ENCODE assay signal across 1 cellular context in the genomic region with DNA sequence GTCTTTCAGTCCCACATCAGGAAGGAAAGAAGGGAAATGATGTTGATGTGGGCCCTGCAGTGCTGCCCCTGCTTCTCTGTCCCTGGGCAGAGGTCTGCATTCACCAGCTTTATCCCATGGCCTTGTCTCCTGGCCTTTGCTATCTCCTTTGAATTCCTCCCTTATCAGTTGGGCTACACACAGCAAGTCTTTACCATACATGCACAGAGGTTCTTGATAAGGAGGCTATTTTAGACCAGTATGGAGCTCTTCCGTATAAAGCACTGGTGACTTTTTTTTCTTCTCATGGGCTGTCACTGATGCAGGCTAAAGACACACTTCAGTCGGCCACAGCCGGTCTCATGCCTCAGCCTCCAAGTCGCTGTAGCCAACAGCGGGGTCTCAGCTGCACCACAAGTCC.
A peak's percentile ranks its signal among the peaks of the same experiment; 100 is the strongest.
TF ChIP-seq lines count a peak whose summit lies in the region.

No MANE protein-coding gene starts in this region.

TF ChIP-seq in K562, 482 proteins besides CTCF, POLR2A, EP300 and RAD21 (continues in another document):
- TF ChIP-seq BRCA1 (IDR thresholded peaks at IDR 0.05) (no peak), BRCA1 (CRISPR knock-in tag; IDR thresholded peaks at IDR 0.05) (no peak), ZFX (CRISPR knock-in tag; IDR thresholded peaks at IDR 0.05) (no peak), KDM1A (IDR thresholded peaks at IDR 0.05) (peak; percentile 79 to 81), DPF2 (IDR thresholded peaks at IDR 0.05) (peak; percentile 89), TRIM24 (IDR thresholded peaks at IDR 0.05) (peak; percentile 53 to 74; a peak in 2 of 4 replicates), ETV1 (tag; conservative IDR thresholded peaks at IDR 0.05; ENCODE audit: low read depth) (no peak), KLF6 (CRISPR knock-in tag; IDR thresholded peaks at IDR 0.05; ENCODE audit: borderline replicate concordance) (no peak), DNMT1 (IDR thresholded peaks at IDR 0.05) (no peak), NUFIP1 (IDR thresholded peaks at IDR 0.05; ENCODE audit: partially characterized antibody) (no peak), ZNF395 (CRISPR knock-in tag; IDR thresholded peaks at IDR 0.05) (0 out of 2 replicates have a peak, but pooled peaks have one; percentile 37), ATF3 (IDR thresholded peaks at IDR 0.05) (no peak), ATF3 (CRISPR knock-in tag; conservative IDR thresholded peaks at IDR 0.05) (0 out of 2 replicates have a peak, but pooled peaks have one; percentile 45), ZC3H4 (CRISPR knock-in tag; IDR thresholded peaks at IDR 0.05; ENCODE audit: borderline replicate concordance) (no peak), ZNF644 (tag; IDR thresholded peaks at IDR 0.05; ENCODE audit: low read depth) (0 out of 2 replicates have a peak, but pooled peaks have one; percentile 38), SMAD4 (CRISPR knock-in tag; conservative IDR thresholded peaks at IDR 0.05) (peak; percentile 77; the same call in 1 of the 2 replicates), ZNF76 (CRISPR knock-in tag; IDR thresholded peaks at IDR 0.05; ENCODE audit: borderline replicate concordance) (no peak), TCF3 (CRISPR knock-in tag; IDR thresholded peaks at IDR 0.05) (peak; percentile 93), LEF1 (IDR thresholded peaks at IDR 0.05) (peak; percentile 64), SP2 (IDR thresholded peaks at IDR 0.05; ENCODE audit: extremely low read depth, low read depth, low read length, poor library complexity, severe bottlenecking) (no peak), NFE2 (IDR thresholded peaks at IDR 0.05; ENCODE audit: low read depth) (peak; percentile 43; the same call in 1 of the 2 replicates), ERF (CRISPR knock-in tag; IDR thresholded peaks at IDR 0.05) (no peak), CBFA2T2 (conservative IDR thresholded peaks at IDR 0.05) (peak; percentile 88), SNAPC5 (CRISPR knock-in tag; IDR thresholded peaks at IDR 0.05) (no peak), SRSF9 (IDR thresholded peaks at IDR 0.05; ENCODE audit: borderline replicate concordance, low read depth, low read length) (no peak), HDAC2 (IDR thresholded peaks at IDR 0.05) (peak; percentile 66; the same call in 1 of the 2 replicates), CC2D1A (IDR thresholded peaks at IDR 0.05) (peak; percentile 26; the same call in 1 of the 2 replicates), RBM17 (IDR thresholded peaks at IDR 0.05; ENCODE audit: borderline replicate concordance, low read depth, low read length) (no peak), HDAC3 (IDR thresholded peaks at IDR 0.05; ENCODE audit: borderline replicate concordance, partially characterized antibody) (peak; percentile 73), AFF4 (CRISPR knock-in tag; IDR thresholded peaks at IDR 0.05) (no peak), TAL1 (IDR thresholded peaks at IDR 0.05) (peak; percentile 87), HDAC1 (IDR thresholded peaks at IDR 0.05) (peak in 1 of 2 experiments; percentile 66; a peak in 2 of 4 replicates), ZNF384 (IDR thresholded peaks at IDR 0.05; ENCODE audit: low read depth, low read length) (peak; percentile 70; the same call in 1 of the 2 replicates), NCOR1 (IDR thresholded peaks at IDR 0.05) (peak; percentile 88), TEAD1 (CRISPR knock-in tag; IDR thresholded peaks at IDR 0.05) (peak in 1 of 2 experiments; percentile 95; a peak in 3 of 4 replicates), MTA1 (IDR thresholded peaks at IDR 0.05; ENCODE audit: borderline replicate concordance) (peak; percentile 61; the same call in 1 of the 2 replicates), ZNF398 (CRISPR knock-in tag; IDR thresholded peaks at IDR 0.05) (no peak), ATF7 (IDR thresholded peaks at IDR 0.05) (peak; percentile 36; the same call in 1 of the 2 replicates), SMARCA4 (IDR thresholded peaks at IDR 0.05) (peak; percentile 89), POLR2H (tag; IDR thresholded peaks at IDR 0.05; ENCODE audit: low read depth) (no peak), TEAD4 (IDR thresholded peaks at IDR 0.05; ENCODE audit: low read length) (peak; percentile 94), TEAD4 (CRISPR knock-in tag; IDR thresholded peaks at IDR 0.05; ENCODE audit: borderline replicate concordance) (no peak), PML (IDR thresholded peaks at IDR 0.05; ENCODE audit: low read length) (peak; percentile 65), ZNF589 (CRISPR knock-in tag; IDR thresholded peaks at IDR 0.05; ENCODE audit: low read depth) (peak; percentile 46; the same call in 1 of the 2 replicates), JUND (IDR thresholded peaks at IDR 0.05; ENCODE audit: borderline replicate concordance, low read depth, low read length) (peak; percentile 35; the same call in 1 of the 2 replicates), JUND (tag; IDR thresholded peaks at IDR 0.05; ENCODE audit: borderline replicate concordance, low read depth, low read length) (peak; percentile 15; the same call in 1 of the 3 replicates), HEY1 (CRISPR knock-in tag; IDR thresholded peaks at IDR 0.05; ENCODE audit: borderline replicate concordance) (no peak), MYBL2 (IDR thresholded peaks at IDR 0.05; ENCODE audit: low read depth) (no peak), MYBL2 (CRISPR knock-in tag; IDR thresholded peaks at IDR 0.05; ENCODE audit: borderline replicate concordance) (no peak), FOSL1 (tag; conservative IDR thresholded peaks at IDR 0.05) (0 out of 2 replicates have a peak, but pooled peaks have one; percentile 29), ZBTB12 (CRISPR knock-in tag; IDR thresholded peaks at IDR 0.05) (no peak), PHB2 (IDR thresholded peaks at IDR 0.05; ENCODE audit: low read depth) (peak; percentile 57; the same call in 1 of the 2 replicates), COPS2 (conservative IDR thresholded peaks at IDR 0.05) (no peak), ARID1B (IDR thresholded peaks at IDR 0.05) (peak; percentile 95), FOXA3 (CRISPR knock-in tag; conservative IDR thresholded peaks at IDR 0.05 in 1 of 2, IDR thresholded peaks at IDR 0.05 in 1 of 2) (no peak)
- TF ChIP-seq, protein P1, sequence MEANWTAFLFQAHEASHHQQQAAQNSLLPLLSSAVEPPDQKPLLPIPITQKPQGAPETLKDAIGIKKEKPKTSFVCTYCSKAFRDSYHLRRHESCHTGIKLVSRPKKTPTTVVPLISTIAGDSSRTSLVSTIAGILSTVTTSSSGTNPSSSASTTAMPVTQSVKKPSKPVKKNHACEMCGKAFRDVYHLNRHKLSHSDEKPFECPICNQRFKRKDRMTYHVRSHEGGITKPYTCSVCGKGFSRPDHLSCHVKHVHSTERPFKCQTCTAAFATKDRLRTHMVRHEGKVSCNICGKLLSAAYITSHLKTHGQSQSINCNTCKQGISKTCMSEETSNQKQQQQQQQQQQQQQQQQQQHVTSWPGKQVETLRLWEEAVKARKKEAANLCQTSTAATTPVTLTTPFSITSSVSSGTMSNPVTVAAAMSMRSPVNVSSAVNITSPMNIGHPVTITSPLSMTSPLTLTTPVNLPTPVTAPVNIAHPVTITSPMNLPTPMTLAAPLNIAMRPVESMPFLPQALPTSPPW (CRISPR knock-in tag; IDR thresholded peaks at IDR 0.05) = peak; percentile 30; the same call in 1 of the 2 replicates
- TF ChIP-seq, protein P2, sequence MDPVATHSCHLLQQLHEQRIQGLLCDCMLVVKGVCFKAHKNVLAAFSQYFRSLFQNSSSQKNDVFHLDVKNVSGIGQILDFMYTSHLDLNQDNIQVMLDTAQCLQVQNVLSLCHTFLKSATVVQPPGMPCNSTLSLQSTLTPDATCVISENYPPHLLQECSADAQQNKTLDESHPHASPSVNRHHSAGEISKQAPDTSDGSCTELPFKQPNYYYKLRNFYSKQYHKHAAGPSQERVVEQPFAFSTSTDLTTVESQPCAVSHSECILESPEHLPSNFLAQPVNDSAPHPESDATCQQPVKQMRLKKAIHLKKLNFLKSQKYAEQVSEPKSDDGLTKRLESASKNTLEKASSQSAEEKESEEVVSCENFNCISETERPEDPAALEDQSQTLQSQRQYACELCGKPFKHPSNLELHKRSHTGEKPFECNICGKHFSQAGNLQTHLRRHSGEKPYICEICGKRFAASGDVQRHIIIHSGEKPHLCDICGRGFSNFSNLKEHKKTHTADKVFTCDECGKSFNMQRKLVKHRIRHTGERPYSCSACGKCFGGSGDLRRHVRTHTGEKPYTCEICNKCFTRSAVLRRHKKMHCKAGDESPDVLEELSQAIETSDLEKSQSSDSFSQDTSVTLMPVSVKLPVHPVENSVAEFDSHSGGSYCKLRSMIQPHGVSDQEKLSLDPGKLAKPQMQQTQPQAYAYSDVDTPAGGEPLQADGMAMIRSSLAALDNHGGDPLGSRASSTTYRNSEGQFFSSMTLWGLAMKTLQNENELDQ (CRISPR knock-in tag; IDR thresholded peaks at IDR 0.05; ENCODE audit: borderline replicate concordance) = no peak
